ENCODE assay signal across 17 cellular contexts in genomic region chr13:45989607-45990006, GRCh38.
DNase-seq lines count a peak whose midpoint lies in the region; ATAC-seq lines count a peak whose summit lies in the region.
"Had no signal": no experiment of that assay in that cellular context is flagged by ENCODE, and none has a peak within 500 bp of the region (broad histone marks: within the 10 kb centered on the region; RNA-seq: fewer than 3 reads in every experiment).

No MANE protein-coding gene starts in this region.

- peak; percentile 85 for DNase-seq in GM23248
- peak; percentile 63 for DNase-seq in dedifferentiated amniotic fluid mesenchymal stem cell (ENCODE audit: extremely low spot score)
- no peak for DNase-seq in CD4-positive, alpha-beta memory T cell
- no peak for DNase-seq in T-helper 2 cell
- no peak for DNase-seq in inferior parietal cortex (ENCODE audit: extremely low spot score)
- DNase-seq: ACHN; activated effector memory CD4-positive, alpha-beta T cell treated with Interleukin-2 at 50 U/mL for 16 hours; caudate nucleus; left cardiac atrium; NCI-H2081 treated with DMSO at 0.1 percent for 48 hours; NCI-H82; stimulated activated CD4-positive, alpha-beta T cell treated with anti-CD3 and anti-CD28 coated beads, Interleukin-1b, Interleukin-23, amount 100 ng/mL, for 48 hours; T-cell had no signal

- no peak overlapping the region for H3K4me3 Mint-ChIP-seq in CD4-positive, alpha-beta memory T cell
- H3K4me3 Mint-ChIP-seq: GM23338, T-cell had no signal

- H3F3A ChIP-seq in GM23248 (ENCODE audit: insufficient read depth), result peaks cover 10% of the 10 kb centered on the region

- H3K9me3 Mint-ChIP-seq in CD4-positive, alpha-beta memory T cell, result no peaks in the 10 kb centered on the region
- H3K9me3 Mint-ChIP-seq: GM23338, T-cell had no signal

- no peak for ATAC-seq in GM18868 (IDR thresholded peaks at IDR 0.05; ENCODE audit: unreplicated experiment)
- ATAC-seq: GM23338, T-cell had no signal

- no peaks in the 10 kb centered on the region for H3K27me3 ChIP-seq in ACC112 (ENCODE audit: insufficient read depth, low read length)
- no peaks in the 10 kb centered on the region for H3K27me3 ChIP-seq in GM23248 (replicated peaks; ENCODE audit: insufficient read depth)
- H3K27me3 ChIP-seq in muscle layer of duodenum (ENCODE audit: low read depth, low read length), result no peaks in the 10 kb centered on the region
- H3K27me3 ChIP-seq in CD4-positive, alpha-beta memory T cell (ENCODE audit: insufficient read depth, low read length), result no peaks in the 10 kb centered on the region

- H3K27me3 Mint-ChIP-seq in CD4-positive, alpha-beta memory T cell, result no peaks in the 10 kb centered on the region
- H3K27me3 Mint-ChIP-seq: T-cell had no signal

- H3K4me3 ChIP-seq in ACC112 (ENCODE audit: low read depth, low read length) (no peak overlapping the region), GM23248 (no peak overlapping the region), muscle layer of duodenum (ENCODE audit: low read depth in 1 of 2, low read length in 2 of 2) (no peak overlapping the region)
- no peak overlapping the region for H3K4me3 ChIP-seq in CD4-positive, alpha-beta memory T cell (ENCODE audit: low read length in 2 of 2)
- H3K4me3 ChIP-seq: GM23338 had no signal

- POLR2A ChIA-PET in CD4-positive, alpha-beta memory T cell (lab: Charles Lee; ENCODE audit: partially characterized antibody), result no interaction called here

- H3K9me3 ChIP-seq in GM23248 (ENCODE audit: low read depth) (no peaks in the 10 kb centered on the region), muscle layer of duodenum (ENCODE audit: control insufficient read depth in 1 of 2, low read length in 2 of 2) (no peaks in the 10 kb centered on the region)
- no peaks in the 10 kb centered on the region for H3K9me3 ChIP-seq in CD4-positive, alpha-beta memory T cell (ENCODE audit: control insufficient read depth in 1 of 2, low read length in 2 of 2)

- peaks cover 0 to 25% (median 4%) of the 10 kb centered on the region in 4 donors for H3K4me1 Mint-ChIP-seq in CD4-positive, alpha-beta memory T cell
- H3K4me1 Mint-ChIP-seq: GM23338 had no signal

- H2AFZ ChIP-seq in ACC112 (ENCODE audit: low read length, unreplicated experiment) (no peak overlapping the region), GM23248 (no peak overlapping the region)
- H2AFZ ChIP-seq: GM23338 had no signal

- H3K4me2 ChIP-seq in GM23248 (ENCODE audit: unreplicated experiment), result no peak overlapping the region
- H3K4me2 ChIP-seq: GM23338 had no signal

- CTCF ChIA-PET in CD4-positive, alpha-beta memory T cell (lab: Charles Lee; ENCODE audit: partially characterized antibody), result interaction anchor here (0.8 kb wide), 1 partner anchor 332 kb away, joined by 4 read pairs; no protein-coding TSS in a partner anchor

- H4K20me1 ChIP-seq in GM23248 (ENCODE audit: insufficient read depth), result no peaks in the 10 kb centered on the region

- H3K27ac ChIP-seq in ACC112 (ENCODE audit: low read depth, low read length), result peak overlapping the region; percentile 46
- peak overlapping the region; percentile 79 for H3K27ac ChIP-seq in GM23248
- peak overlapping the region; percentile 7 for H3K27ac ChIP-seq in muscle layer of duodenum (ENCODE audit: low read length)
- H3K27ac ChIP-seq in CD4-positive, alpha-beta memory T cell (ENCODE audit: low read depth, low read length), result no peak overlapping the region

- in situ Hi-C loops in GM23248 (cut with MboI), result no loop called here

- H3K9me2 ChIP-seq in GM23248 (ENCODE audit: insufficient read depth), result no peaks in the 10 kb centered on the region

- H3K79me2 ChIP-seq in ACC112 (ENCODE audit: control insufficient read depth, insufficient read depth, low read length, unreplicated experiment) (no peaks in the 10 kb centered on the region), GM23248 (ENCODE audit: insufficient read depth) (peaks cover 20% of the 10 kb centered on the region; the same call in 1 of the 2 replicates)

- peaks cover 49 to 56% of the 10 kb centered on the region in 2 donors for H3K36me3 Mint-ChIP-seq in CD4-positive, alpha-beta memory T cell

- peaks cover 26% of the 10 kb centered on the region for H3K36me3 ChIP-seq in ACC112 (ENCODE audit: insufficient read depth, low read length)
- H3K36me3 ChIP-seq in GM23248 (ENCODE audit: low read depth), result peaks cover 33% of the 10 kb centered on the region
- H3K36me3 ChIP-seq in muscle layer of duodenum (ENCODE audit: control insufficient read depth in 1 of 2, insufficient read depth in 2 of 2, low read length in 2 of 2), result peaks cover 31 to 33% of the 10 kb centered on the region in 2 donors
- peaks cover 34% of the 10 kb centered on the region for H3K36me3 ChIP-seq in CD4-positive, alpha-beta memory T cell (ENCODE audit: insufficient read depth, low read length)

- peaks cover 9% of the 10 kb centered on the region for H3K4me1 ChIP-seq in ACC112 (ENCODE audit: control insufficient read depth, insufficient read depth, low read length, unreplicated experiment)
- peaks cover 11% of the 10 kb centered on the region for H3K4me1 ChIP-seq in GM23248 (ENCODE audit: insufficient read depth)
- H3K4me1 ChIP-seq in muscle layer of duodenum (ENCODE audit: control insufficient read depth in 1 of 2, insufficient read depth in 2 of 2, low read length in 2 of 2), result no peaks in the 10 kb centered on the region
- no peaks in the 10 kb centered on the region for H3K4me1 ChIP-seq in CD4-positive, alpha-beta memory T cell (ENCODE audit: insufficient read depth, low read length)

- H3K27ac Mint-ChIP-seq in CD4-positive, alpha-beta memory T cell, result peak overlapping the region in 1 of 7 donors; percentile 15
- H3K27ac Mint-ChIP-seq: GM23338, T-cell had no signal

- peak overlapping the region; percentile 53 for H3K9ac ChIP-seq in GM23248

- intact Hi-C loops in CD4-positive, alpha-beta memory T cell (cut with micrococcal nuclease), result no loop called here

Comparison
In these comparisons a context has a peak if more than half of its experiments do, and no peak if none do; other contexts are left out.
1. DNase-seq: peak in GM23248 (single experiment) and dedifferentiated amniotic fluid mesenchymal stem cell (single experiment); none in CD4-positive, alpha-beta memory T cell (0 of 5), T-helper 2 cell (0 of 5) and inferior parietal cortex (single experiment).